In genomic region chr11:46315783-46316563, GRCh38 we compare ENCODE assay signal across 1 cellular context.
TF ChIP-seq lines count a peak whose summit lies in the region.

No MANE protein-coding gene starts in this region.

TF ChIP-seq in SK-N-SH treated with all-trans-retinoic acid at 6 μM for 48 hours, 23 proteins besides CTCF, POLR2A, EP300 and RAD21 (continued from another document):
- TF ChIP-seq CSRNP3 (CRISPR knock-in tag; IDR thresholded peaks at IDR 0.05): no peak
- TF ChIP-seq PATZ1 (CRISPR knock-in tag; IDR thresholded peaks at IDR 0.05; ENCODE audit: borderline replicate concordance): no peak
- no peak for TF ChIP-seq TSHZ2 (CRISPR knock-in tag; IDR thresholded peaks at IDR 0.05)
- TF ChIP-seq CSDC2 (CRISPR knock-in tag; IDR thresholded peaks at IDR 0.05): no peak
